In the genomic region with DNA sequence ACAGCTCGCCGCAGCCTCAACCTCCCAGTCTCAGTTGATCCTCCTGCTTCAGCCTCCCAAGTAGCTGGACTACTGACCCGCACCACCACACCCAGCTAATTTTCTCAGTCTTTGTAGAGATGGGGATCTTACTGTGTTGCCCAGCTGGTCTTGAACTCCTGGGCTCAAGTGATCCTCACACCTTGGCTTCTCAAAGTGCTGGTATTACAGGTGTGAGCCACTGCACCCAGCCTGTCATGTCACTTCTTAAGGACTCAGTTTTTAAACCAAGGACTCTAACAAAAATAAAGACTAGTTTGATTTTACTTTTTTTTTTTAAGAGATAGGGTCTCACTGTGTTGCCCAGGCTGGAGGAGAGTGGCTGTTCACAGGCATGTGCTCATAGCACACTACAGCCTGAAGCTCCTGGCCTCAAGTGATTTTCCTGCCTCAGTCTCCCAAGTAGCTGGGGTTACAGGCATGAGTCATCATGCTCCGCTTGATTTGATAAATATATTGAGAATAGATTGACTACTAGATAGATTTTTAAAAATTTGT, we compare ENCODE assay signal across 22 cellular contexts. TPM values are rescaled to one million over a fixed set of nuclear protein-coding genes. Genes with fewer than 3 reads are reported as not detected.
A peak's percentile ranks its signal among the peaks of the same experiment; 100 is the strongest.
DNase-seq lines count a peak whose midpoint lies in the region; ATAC-seq, FAIRE-seq and TF ChIP-seq lines count a peak whose summit lies in the region.
"Had no signal": no experiment of that assay in that cellular context is flagged by ENCODE, and none has a peak within 500 bp of the region (broad histone marks: within the 10 kb centered on the region; RNA-seq: fewer than 3 reads in every experiment).

No MANE protein-coding gene starts in this region.

- H3K9me3 Mint-ChIP-seq in WTC11: no peaks in the 10 kb centered on the region
- no peaks in the 10 kb centered on the region for H3K9me3 Mint-ChIP-seq in progenitor cell of endocrine pancreas (ENCODE audit: low read depth)
- H3K9me3 Mint-ChIP-seq in activated naive CD8-positive, alpha-beta T cell treated with anti-CD3 and anti-CD28 coated beads for 36 hours: no peaks in the 10 kb centered on the region
- H3K9me3 Mint-ChIP-seq: CD4-positive, alpha-beta T cell; CD8-positive, alpha-beta T cell had no signal

- TF ChIP-seq CTCF in 22Rv1 (IDR thresholded peaks at IDR 0.05): no peak
- no peak for TF ChIP-seq CTCF in A549 (IDR thresholded peaks at IDR 0.05)
- TF ChIP-seq CTCF in WTC11 (IDR thresholded peaks at IDR 0.05): no peak
- no peak for TF ChIP-seq CTCF in progenitor cell of endocrine pancreas (IDR thresholded peaks at IDR 0.05; ENCODE audit: unreplicated experiment)

- ATAC-seq in A549: no peak
- ATAC-seq in WTC11: no peak
- no peak for ATAC-seq in HG03342 (IDR thresholded peaks at IDR 0.05; ENCODE audit: unreplicated experiment)
- ATAC-seq: CD8-positive, alpha-beta T cell had no signal

- H3K4me3 Mint-ChIP-seq in WTC11 (no peak overlapping the region), progenitor cell of endocrine pancreas (ENCODE audit: low read depth) (no peak overlapping the region)
- H3K4me3 Mint-ChIP-seq in activated naive CD8-positive, alpha-beta T cell treated with anti-CD3 and anti-CD28 coated beads for 36 hours: no peak overlapping the region
- H3K4me3 Mint-ChIP-seq: B cell; CD4-positive, alpha-beta T cell; CD8-positive, alpha-beta T cell had no signal

- H3K4me1 Mint-ChIP-seq in WTC11 (no peaks in the 10 kb centered on the region), progenitor cell of endocrine pancreas (ENCODE audit: low read depth) (no peaks in the 10 kb centered on the region)
- H3K4me1 Mint-ChIP-seq in activated naive CD8-positive, alpha-beta T cell treated with anti-CD3 and anti-CD28 coated beads for 36 hours: no peaks in the 10 kb centered on the region
- H3K4me1 Mint-ChIP-seq: B cell had no signal

- H3K36me3 Mint-ChIP-seq in WTC11: peaks cover 6% of the 10 kb centered on the region
- H3K36me3 Mint-ChIP-seq in progenitor cell of endocrine pancreas (ENCODE audit: insufficient read depth): peaks cover 7% of the 10 kb centered on the region
- H3K36me3 Mint-ChIP-seq in activated naive CD8-positive, alpha-beta T cell treated with anti-CD3 and anti-CD28 coated beads for 36 hours: no peaks in the 10 kb centered on the region
- H3K36me3 Mint-ChIP-seq: CD8-positive, alpha-beta T cell had no signal

- H3K4me3 ChIP-seq in A549: no peak overlapping the region
- H3K4me3 ChIP-seq: BLaER1 treated with 17β-estradiol and CSF1 and Interleukin-3, amounts not matched to agents 10 nM and 100 nM had no signal

- no peak overlapping the region for H3K27ac Mint-ChIP-seq in WTC11
- peak overlapping the region; percentile 50 for H3K27ac Mint-ChIP-seq in progenitor cell of endocrine pancreas
- no peak overlapping the region for H3K27ac Mint-ChIP-seq in activated naive CD8-positive, alpha-beta T cell treated with anti-CD3 and anti-CD28 coated beads for 36 hours
- H3K27ac Mint-ChIP-seq: B cell; CD4-positive, alpha-beta T cell; CD8-positive, alpha-beta T cell had no signal

- no peaks in the 10 kb centered on the region for H3K9me3 ChIP-seq in A549
- H3K9me3 ChIP-seq: BLaER1 treated with 17β-estradiol and CSF1 and Interleukin-3, amounts not matched to agents 10 nM and 100 nM; Caco-2 had no signal

- WGBS in A549 (ENCODE audit: missing lambda C conversion rate): 98% methylated on average over 4 of the region's 4 CpGs

- H3K27me3 Mint-ChIP-seq in WTC11 (ENCODE audit: low read depth) (no peaks in the 10 kb centered on the region), progenitor cell of endocrine pancreas (no peaks in the 10 kb centered on the region)
- no peaks in the 10 kb centered on the region for H3K27me3 Mint-ChIP-seq in activated naive CD8-positive, alpha-beta T cell treated with anti-CD3 and anti-CD28 coated beads for 36 hours
- H3K27me3 Mint-ChIP-seq: B cell; CD4-positive, alpha-beta T cell had no signal

- no peak for TF ChIP-seq EP300 in A549 (IDR thresholded peaks at IDR 0.05)

- POLR2A ChIA-PET in A549 (lab: Yijun Ruan, JAX) (no interaction called here), WTC11 (lab: Charles Lee) (interaction anchor here (1.0 kb wide), 1 partner anchor 9 kb away, joined by 3 read pairs; no protein-coding TSS in a partner anchor)

- no peaks in the 10 kb centered on the region for H3K4me1 ChIP-seq in A549
- H3K4me1 ChIP-seq: Caco-2 had no signal

- DNase-seq in A549 (ENCODE audit: low read depth in 1 of 2, low spot score in 1 of 2) (no peak), WTC11 (ENCODE audit: low spot score) (no peak), progenitor cell of endocrine pancreas (ENCODE audit: low spot score, unreplicated experiment) (no peak), AG20443 (ENCODE audit: low spot score) (no peak)
- DNase-seq in activated naive CD8-positive, alpha-beta T cell treated with anti-CD3 and anti-CD28 coated beads for 36 hours: no peak
- DNase-seq: ACHN; AML-193; Caco-2; Calu3; CD4-positive, alpha-beta T cell; CD8-positive, alpha-beta T cell; DMS79 treated with DMSO at 0.1 percent for 48 hours; GF-D8 had no signal

- TF ChIP-seq POLR2A in A549 (IDR thresholded peaks at IDR 0.05; ENCODE audit: low read length): no peak

- H3K27ac ChIP-seq in 22Rv1: 0 out of 2 replicates have a peak overlapping the region, but pooled peaks have one; percentile 10
- H3K27ac ChIP-seq in A549: no peak overlapping the region
- H3K27ac ChIP-seq: BLaER1 treated with 17β-estradiol and CSF1 and Interleukin-3, amounts not matched to agents 10 nM and 100 nM; C4-2B had no signal

- no peak overlapping the region for H3K4me2 ChIP-seq in A549
- H3K4me2 ChIP-seq: BLaER1 treated with 17β-estradiol and CSF1 and Interleukin-3, amounts not matched to agents 10 nM and 100 nM had no signal

- TF ChIP-seq RAD21 in A549 (conservative IDR thresholded peaks at IDR 0.05 in 1 of 2, IDR thresholded peaks at IDR 0.05 in 1 of 2): no peak

- CTCF ChIA-PET in A549 (lab: Yijun Ruan, JAX) (interaction anchor here (0.7 to 1.6 kb wide), 2 partner anchors 9 to 17 kb away, joined by 3 to 9 read pairs; no protein-coding TSS in a partner anchor), WTC11 (lab: Charles Lee) (no interaction called here)

- FAIRE-seq in A549 (lab: Jason Lieb, UNC): no peak
- FAIRE-seq: D721Med, G401.6, GM12891, GM19239 had no signal

TF ChIP-seq in A549, 52 proteins besides CTCF, POLR2A, EP300 and RAD21:
- no peak for TF ChIP-seq SMC3 (IDR thresholded peaks at IDR 0.05)
- no peak for TF ChIP-seq FOSL2 (IDR thresholded peaks at IDR 0.05)
- TF ChIP-seq FOSL2 (CRISPR knock-in tag; IDR thresholded peaks at IDR 0.05): 0 out of 2 replicates have a peak, but pooled peaks have one; percentile 9

TF ChIP-seq in WTC11, 78 proteins besides CTCF, POLR2A, EP300 and RAD21:
- TF ChIP-seq ZNF121 (CRISPR knock-in tag; IDR thresholded peaks at IDR 0.05) (peak; percentile 65; the same call in 1 of the 2 replicates), SOX15 (CRISPR knock-in tag; IDR thresholded peaks at IDR 0.05) (no peak)
- TF ChIP-seq, protein P1, sequence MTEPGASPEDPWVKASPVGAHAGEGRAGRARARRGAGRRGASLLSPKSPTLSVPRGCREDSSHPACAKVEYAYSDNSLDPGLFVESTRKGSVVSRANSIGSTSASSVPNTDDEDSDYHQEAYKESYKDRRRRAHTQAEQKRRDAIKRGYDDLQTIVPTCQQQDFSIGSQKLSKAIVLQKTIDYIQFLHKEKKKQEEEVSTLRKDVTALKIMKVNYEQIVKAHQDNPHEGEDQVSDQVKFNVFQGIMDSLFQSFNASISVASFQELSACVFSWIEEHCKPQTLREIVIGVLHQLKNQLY (CRISPR knock-in tag; IDR thresholded peaks at IDR 0.05): no peak
TF ChIP-seq in WTC11: peak in this region for 1.

RNA-seq across cellular contexts. Expression of a gene that starts 16.5 kb away (rescaled TPM):
- polyA plus RNA-seq in A549 (2011; rRNA removed) (25.4 and 25.7 TPM in 2 replicates), A549 (2017; fragmentation: RNase III; extraction: RNeasy Plus Mini Kit Qiagen cat#74134 plus additional on column Dnase treatment) (20.8 to 22.2 TPM (median 21.6 TPM) in 3 replicates)
- 7.7 and 8.2 TPM in 2 replicates for polyA plus RNA-seq in A549 (2012; cell fraction: cytosol; rRNA removed)
- 3.5 and 8.0 TPM in 2 replicates for polyA plus RNA-seq in A549 (2012; cell fraction: nucleus; rRNA removed)
- polyA minus RNA-seq in A549 (2011; rRNA and poly(A)+ RNA removed): 14.5 and 15.8 TPM in 2 replicates
- total RNA-seq in WTC11 (2021) (30.0 to 34.4 TPM (median 32.9 TPM) in 3 replicates), progenitor cell of endocrine pancreas (49.6 and 56.4 TPM in 2 replicates)
- total RNA-seq in activated naive CD8-positive, alpha-beta T cell treated with anti-CD3 and anti-CD28 coated beads for 36 hours: 10 to 100 TPM; 37.7 to 38.9 TPM
